In the genomic region with DNA sequence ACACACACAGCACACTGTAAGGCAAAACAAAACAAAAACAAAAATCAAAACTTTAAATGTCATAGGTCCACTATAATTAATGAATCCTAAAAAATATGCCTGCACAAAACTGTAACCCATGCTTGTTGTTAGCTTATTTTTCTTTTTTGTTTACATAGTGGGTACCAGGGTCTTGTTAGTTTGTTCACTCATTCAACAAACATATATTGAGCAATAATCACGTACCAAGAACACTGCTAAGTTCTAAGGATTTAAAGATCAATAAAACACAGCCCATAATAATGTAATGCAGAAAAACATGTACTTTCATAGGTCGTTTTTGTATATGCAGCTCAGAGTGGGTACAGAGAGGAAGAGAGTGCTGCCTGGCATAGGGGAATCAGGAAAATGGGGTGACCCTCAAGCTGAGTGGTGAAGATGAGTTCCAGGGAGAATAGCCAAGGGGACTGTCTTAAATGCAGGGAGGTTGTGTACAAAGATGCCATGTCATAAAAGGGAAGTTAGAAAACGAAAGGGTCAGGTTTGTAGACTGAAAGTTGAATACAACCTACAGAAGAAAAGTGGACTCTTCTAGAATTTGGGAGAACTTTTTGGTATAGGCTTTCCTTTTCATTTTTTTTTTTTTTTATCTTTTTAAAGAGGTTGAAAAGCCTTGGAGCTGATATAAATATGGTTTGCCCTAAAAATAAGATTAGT, we compare ENCODE assay signal across 2 cellular contexts.
TF ChIP-seq lines count a peak whose summit lies in the region.

No MANE protein-coding gene starts in this region.

TF ChIP-seq in HEK293, 187 proteins besides CTCF, POLR2A, EP300 and RAD21 (continued from another document):
- TF ChIP-seq, protein P1, sequence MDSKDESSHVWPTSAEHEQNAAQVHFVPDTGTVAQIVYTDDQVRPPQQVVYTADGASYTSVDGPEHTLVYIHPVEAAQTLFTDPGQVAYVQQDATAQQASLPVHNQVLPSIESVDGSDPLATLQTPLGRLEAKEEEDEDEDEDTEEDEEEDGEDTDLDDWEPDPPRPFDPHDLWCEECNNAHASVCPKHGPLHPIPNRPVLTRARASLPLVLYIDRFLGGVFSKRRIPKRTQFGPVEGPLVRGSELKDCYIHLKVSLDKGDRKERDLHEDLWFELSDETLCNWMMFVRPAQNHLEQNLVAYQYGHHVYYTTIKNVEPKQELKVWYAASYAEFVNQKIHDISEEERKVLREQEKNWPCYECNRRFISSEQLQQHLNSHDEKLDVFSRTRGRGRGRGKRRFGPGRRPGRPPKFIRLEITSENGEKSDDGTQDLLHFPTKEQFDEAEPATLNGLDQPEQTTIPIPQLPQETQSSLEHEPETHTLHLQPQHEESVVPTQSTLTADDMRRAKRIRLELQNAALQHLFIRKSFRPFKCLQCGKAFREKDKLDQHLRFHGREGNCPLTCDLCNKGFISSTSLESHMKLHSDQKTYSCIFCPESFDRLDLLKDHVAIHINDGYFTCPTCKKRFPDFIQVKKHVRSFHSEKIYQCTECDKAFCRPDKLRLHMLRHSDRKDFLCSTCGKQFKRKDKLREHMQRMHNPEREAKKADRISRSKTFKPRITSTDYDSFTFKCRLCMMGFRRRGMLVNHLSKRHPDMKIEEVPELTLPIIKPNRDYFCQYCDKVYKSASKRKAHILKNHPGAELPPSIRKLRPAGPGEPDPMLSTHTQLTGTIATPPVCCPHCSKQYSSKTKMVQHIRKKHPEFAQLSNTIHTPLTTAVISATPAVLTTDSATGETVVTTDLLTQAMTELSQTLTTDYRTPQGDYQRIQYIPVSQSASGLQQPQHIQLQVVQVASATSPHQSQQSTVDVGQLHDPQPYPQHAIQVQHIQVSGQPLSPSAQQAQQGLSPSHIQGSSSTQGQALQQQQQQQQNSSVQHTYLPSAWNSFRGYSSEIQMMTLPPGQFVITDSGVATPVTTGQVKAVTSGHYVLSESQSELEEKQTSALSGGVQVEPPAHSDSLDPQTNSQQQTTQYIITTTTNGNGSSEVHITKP (tag by site-specific recombination; IDR thresholded peaks at IDR 0.05) = peak; percentile 65

TF ChIP-seq in K562, 482 proteins besides CTCF, POLR2A, EP300 and RAD21 (continued from another document):
- TF ChIP-seq, protein P2, sequence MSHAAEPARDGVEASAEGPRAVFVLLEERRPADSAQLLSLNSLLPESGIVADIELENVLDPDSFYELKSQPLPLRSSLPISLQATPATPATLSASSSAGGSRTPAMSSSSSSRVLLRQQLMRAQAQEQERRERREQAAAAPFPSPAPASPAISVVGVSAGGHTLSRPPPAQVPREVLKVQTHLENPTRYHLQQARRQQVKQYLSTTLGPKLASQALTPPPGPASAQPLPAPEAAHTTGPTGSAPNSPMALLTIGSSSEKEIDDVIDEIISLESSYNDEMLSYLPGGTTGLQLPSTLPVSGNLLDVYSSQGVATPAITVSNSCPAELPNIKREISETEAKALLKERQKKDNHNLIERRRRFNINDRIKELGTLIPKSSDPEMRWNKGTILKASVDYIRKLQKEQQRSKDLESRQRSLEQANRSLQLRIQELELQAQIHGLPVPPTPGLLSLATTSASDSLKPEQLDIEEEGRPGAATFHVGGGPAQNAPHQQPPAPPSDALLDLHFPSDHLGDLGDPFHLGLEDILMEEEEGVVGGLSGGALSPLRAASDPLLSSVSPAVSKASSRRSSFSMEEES (CRISPR knock-in tag; IDR thresholded peaks at IDR 0.05) = no peak
- TF ChIP-seq, protein P1 (IDR thresholded peaks at IDR 0.05; ENCODE audit: partially characterized antibody) = peak; percentile 15
- TF ChIP-seq, protein P3, sequence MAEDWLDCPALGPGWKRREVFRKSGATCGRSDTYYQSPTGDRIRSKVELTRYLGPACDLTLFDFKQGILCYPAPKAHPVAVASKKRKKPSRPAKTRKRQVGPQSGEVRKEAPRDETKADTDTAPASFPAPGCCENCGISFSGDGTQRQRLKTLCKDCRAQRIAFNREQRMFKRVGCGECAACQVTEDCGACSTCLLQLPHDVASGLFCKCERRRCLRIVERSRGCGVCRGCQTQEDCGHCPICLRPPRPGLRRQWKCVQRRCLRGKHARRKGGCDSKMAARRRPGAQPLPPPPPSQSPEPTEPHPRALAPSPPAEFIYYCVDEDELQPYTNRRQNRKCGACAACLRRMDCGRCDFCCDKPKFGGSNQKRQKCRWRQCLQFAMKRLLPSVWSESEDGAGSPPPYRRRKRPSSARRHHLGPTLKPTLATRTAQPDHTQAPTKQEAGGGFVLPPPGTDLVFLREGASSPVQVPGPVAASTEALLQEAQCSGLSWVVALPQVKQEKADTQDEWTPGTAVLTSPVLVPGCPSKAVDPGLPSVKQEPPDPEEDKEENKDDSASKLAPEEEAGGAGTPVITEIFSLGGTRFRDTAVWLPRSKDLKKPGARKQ (CRISPR knock-in tag; IDR thresholded peaks at IDR 0.05) = no peak
- TF ChIP-seq NR3C1 (CRISPR knock-in tag; IDR thresholded peaks at IDR 0.05) = no peak
- TF ChIP-seq BMI1 (IDR thresholded peaks at IDR 0.05; ENCODE audit: low read length) = no peak
- no peak for TF ChIP-seq CEBPG (CRISPR knock-in tag; IDR thresholded peaks at IDR 0.05)
- peak in 1 of 2 experiments; percentile 42; a peak in 1 of 4 replicates for TF ChIP-seq CEBPG (tag; conservative IDR thresholded peaks at IDR 0.05 in 1 of 2, IDR thresholded peaks at IDR 0.05 in 1 of 2)
- TF ChIP-seq, protein P4, sequence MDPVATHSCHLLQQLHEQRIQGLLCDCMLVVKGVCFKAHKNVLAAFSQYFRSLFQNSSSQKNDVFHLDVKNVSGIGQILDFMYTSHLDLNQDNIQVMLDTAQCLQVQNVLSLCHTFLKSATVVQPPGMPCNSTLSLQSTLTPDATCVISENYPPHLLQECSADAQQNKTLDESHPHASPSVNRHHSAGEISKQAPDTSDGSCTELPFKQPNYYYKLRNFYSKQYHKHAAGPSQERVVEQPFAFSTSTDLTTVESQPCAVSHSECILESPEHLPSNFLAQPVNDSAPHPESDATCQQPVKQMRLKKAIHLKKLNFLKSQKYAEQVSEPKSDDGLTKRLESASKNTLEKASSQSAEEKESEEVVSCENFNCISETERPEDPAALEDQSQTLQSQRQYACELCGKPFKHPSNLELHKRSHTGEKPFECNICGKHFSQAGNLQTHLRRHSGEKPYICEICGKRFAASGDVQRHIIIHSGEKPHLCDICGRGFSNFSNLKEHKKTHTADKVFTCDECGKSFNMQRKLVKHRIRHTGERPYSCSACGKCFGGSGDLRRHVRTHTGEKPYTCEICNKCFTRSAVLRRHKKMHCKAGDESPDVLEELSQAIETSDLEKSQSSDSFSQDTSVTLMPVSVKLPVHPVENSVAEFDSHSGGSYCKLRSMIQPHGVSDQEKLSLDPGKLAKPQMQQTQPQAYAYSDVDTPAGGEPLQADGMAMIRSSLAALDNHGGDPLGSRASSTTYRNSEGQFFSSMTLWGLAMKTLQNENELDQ (CRISPR knock-in tag; IDR thresholded peaks at IDR 0.05; ENCODE audit: borderline replicate concordance) = no peak
- TF ChIP-seq, protein P5, sequence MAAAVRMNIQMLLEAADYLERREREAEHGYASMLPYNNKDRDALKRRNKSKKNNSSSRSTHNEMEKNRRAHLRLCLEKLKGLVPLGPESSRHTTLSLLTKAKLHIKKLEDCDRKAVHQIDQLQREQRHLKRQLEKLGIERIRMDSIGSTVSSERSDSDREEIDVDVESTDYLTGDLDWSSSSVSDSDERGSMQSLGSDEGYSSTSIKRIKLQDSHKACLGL (CRISPR knock-in tag; IDR thresholded peaks at IDR 0.05; ENCODE audit: borderline replicate concordance, poor library complexity, severe bottlenecking) = no peak
- TF ChIP-seq STAT5A (IDR thresholded peaks at IDR 0.05; ENCODE audit: borderline replicate concordance, low read length) = no peak
- TF ChIP-seq CBFA2T3 (IDR thresholded peaks at IDR 0.05) = no peak
